In the genomic region with DNA sequence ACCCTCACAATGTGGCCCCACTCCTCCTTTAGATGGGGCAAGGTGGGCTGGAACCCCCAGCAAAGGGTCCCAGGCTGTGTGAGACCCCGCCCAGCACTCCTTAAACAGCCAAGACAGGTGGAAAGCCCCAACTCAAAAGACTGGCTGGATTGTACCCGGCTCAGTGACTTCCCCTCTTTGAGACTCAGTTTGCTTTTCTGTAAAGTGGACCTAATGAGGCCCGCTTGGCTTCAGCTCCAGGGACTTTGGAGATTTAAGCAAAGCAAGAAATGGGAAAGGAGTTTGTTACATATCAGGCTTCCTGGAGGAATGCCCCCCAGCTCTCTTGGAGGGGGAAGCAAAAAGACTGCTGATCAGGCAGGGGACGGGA, we compare ENCODE assay signal across 9 cellular contexts. TPM values are rescaled to one million over a fixed set of nuclear protein-coding genes. Genes with fewer than 3 reads are reported as not detected.
"Had no signal": no experiment of that assay in that cellular context is flagged by ENCODE, and none has a peak within 500 bp of the region (broad histone marks: within the 10 kb centered on the region; RNA-seq: fewer than 3 reads in every experiment).

No MANE protein-coding gene starts in this region.

- H3K4me3 ChIP-seq: K562 had no signal

- H3K4me2 ChIP-seq: KMS-11 had no signal

- H3K9ac ChIP-seq: KMS-11 had no signal

- FAIRE-seq: HTR-8/SVneo, K562 had no signal

- ATAC-seq: K562 had no signal

- DNase-seq: IMR-90, KBM-7, KG1 had no signal

- H3K27ac ChIP-seq: HL-60, KMS-11 had no signal

RNA-seq across cellular contexts. Expression of gene SNX20, which starts 39.3 kb away (rescaled TPM):
- total RNA-seq: HT1080, IMR-90 had no signal
- polyA plus RNA-seq: IMR-90, K562 had no signal

RNA-seq across cellular contexts. Expression of gene NOD2, which starts 51.6 kb away (rescaled TPM):
- total RNA-seq: HT-29, HT1080, IMR-90 had no signal
- polyA plus RNA-seq: IMR-90, K562 had no signal
